In genomic region chr6:111823831-111824607, GRCh38 we compare ENCODE assay signal across 9 cellular contexts. TPM values are rescaled to one million over a fixed set of nuclear protein-coding genes. Genes with fewer than 3 reads are reported as not detected.
DNase-seq lines count a peak whose midpoint lies in the region; ATAC-seq and TF ChIP-seq lines count a peak whose summit lies in the region.
"Had no signal": no experiment of that assay in that cellular context is flagged by ENCODE, and none has a peak within 500 bp of the region (broad histone marks: within the 10 kb centered on the region; RNA-seq: fewer than 3 reads in every experiment).

No MANE protein-coding gene starts in this region.

- 20% methylated on average over 2 of the region's 4 CpGs for WGBS in mesenchymal stem cell

- no peak overlapping the region for H2BK12ac ChIP-seq in mesenchymal stem cell (ENCODE audit: low read length in 2 of 2)

- H2AK5ac ChIP-seq in mesenchymal stem cell (ENCODE audit: low read length, severe bottlenecking) = no peak overlapping the region

- DNase-seq in AG20443 (ENCODE audit: low spot score) (peak; percentile 64), amniotic stem cell (lab: John Stamatoyannopoulos, UW) (peak; percentile 48), mesenchymal stem cell (peak; percentile 76), GOT3 (lab: John Stamatoyannopoulos, UW) (no peak), Ammon's horn (ENCODE audit: low spot score) (no peak), GM10266 (ENCODE audit: extremely low spot score) (no peak)
- DNase-seq in stimulated activated CD4-positive, alpha-beta T cell treated with anti-CD3 and anti-CD28 coated beads, Interleukin-4, amount 100 ng/mL, for 1 hour = no peak

- peak; percentile 21 for ATAC-seq in HG02798 (IDR thresholded peaks at IDR 0.05; ENCODE audit: poor library complexity, unreplicated experiment)

- peaks cover 9% of the 10 kb centered on the region for H3K4me1 ChIP-seq in mesenchymal stem cell (ENCODE audit: control insufficient read depth, insufficient read depth, low read depth, low read length)

- peak overlapping the region; percentile 74 for H3K9ac ChIP-seq in mesenchymal stem cell (ENCODE audit: low read length)

- no peak overlapping the region for H3K14ac ChIP-seq in mesenchymal stem cell (ENCODE audit: low read length in 2 of 2)

- H3K4me2 ChIP-seq in mesenchymal stem cell (ENCODE audit: low read length, poor library complexity, severe bottlenecking) = no peak overlapping the region

- no peak overlapping the region for H3K4ac ChIP-seq in mesenchymal stem cell (ENCODE audit: low read depth in 1 of 2, low read length in 2 of 2)

- no peak for TF ChIP-seq CTCF in GM10266 (IDR thresholded peaks at IDR 0.05; ENCODE audit: control insufficient read depth, insufficient read depth, low read depth, missing control alignments)

- H2BK15ac ChIP-seq in mesenchymal stem cell (ENCODE audit: low read depth, poor library complexity, severe bottlenecking) = no peak overlapping the region

- H2BK120ac ChIP-seq in mesenchymal stem cell (ENCODE audit: low read depth, low read length) = no peak overlapping the region

- H3K79me1 ChIP-seq in mesenchymal stem cell (replicated peaks; ENCODE audit: low read length, poor library complexity, severe bottlenecking) = peaks cover 11% of the 10 kb centered on the region

- H4K8ac ChIP-seq in mesenchymal stem cell (ENCODE audit: low read length) = no peak overlapping the region

- H3K4me3 ChIP-seq in mesenchymal stem cell (ENCODE audit: insufficient read depth in 1 of 2, low read depth in 1 of 2, low read length in 2 of 2) = peak overlapping the region in 1 of 2 experiments; percentile 52

- H3K36me3 ChIP-seq in mesenchymal stem cell (ENCODE audit: control insufficient read depth in 1 of 2, insufficient read depth in 2 of 2, low read depth in 1 of 2, low read length in 2 of 2) = peaks cover 0 to 13% of the 10 kb centered on the region in 2 experiments

- H3K18ac ChIP-seq in mesenchymal stem cell (ENCODE audit: low read depth in 1 of 2, low read length in 2 of 2) = no peak overlapping the region

- no peak overlapping the region for H2BK5ac ChIP-seq in mesenchymal stem cell (ENCODE audit: low read depth, low read length, poor library complexity, severe bottlenecking)

- H4K91ac ChIP-seq in mesenchymal stem cell (ENCODE audit: low read length) = no peak overlapping the region

- no peak overlapping the region for H3K23ac ChIP-seq in mesenchymal stem cell (ENCODE audit: low read length in 2 of 2)

- H2AFZ ChIP-seq in mesenchymal stem cell (ENCODE audit: low read depth, low read length) = no peak overlapping the region

- H3K27me3 ChIP-seq in mesenchymal stem cell (ENCODE audit: control insufficient read depth in 1 of 2, insufficient read depth in 1 of 2, low read length in 2 of 2) = no peaks in the 10 kb centered on the region

- H3K9me3 ChIP-seq in mesenchymal stem cell (ENCODE audit: control insufficient read depth, low read length) = no peaks in the 10 kb centered on the region

- peak overlapping the region; percentile 23 for H3K27ac ChIP-seq in mesenchymal stem cell (ENCODE audit: low read length, poor library complexity, severe bottlenecking)
- H3K27ac ChIP-seq: VCaP had no signal

RNA-seq across cellular contexts. Expression of gene FYN, which starts 49.2 kb away (rescaled TPM):
- polyA plus RNA-seq in mesenchymal stem cell (2013, experiment 1 of 2) = 44.0 TPM
- polyA plus RNA-seq in mesenchymal stem cell (2013, experiment 2 of 2) = 45.8 TPM

Comparison
In these comparisons a context has a peak if more than half of its experiments do, and no peak if none do; other contexts are left out.
1. DNase-seq: peak in AG20443 (single experiment), amniotic stem cell (single experiment) and mesenchymal stem cell (single experiment); none in GOT3 (single experiment), stimulated activated CD4-positive, alpha-beta T cell treated with anti-CD3 and anti-CD28 coated beads, Interleukin-4, amount 100 ng/mL, for 1 hour (single experiment), Ammon's horn (single experiment) and GM10266 (single experiment).